ENCODE assay signal across 10 cellular contexts in the genomic region with DNA sequence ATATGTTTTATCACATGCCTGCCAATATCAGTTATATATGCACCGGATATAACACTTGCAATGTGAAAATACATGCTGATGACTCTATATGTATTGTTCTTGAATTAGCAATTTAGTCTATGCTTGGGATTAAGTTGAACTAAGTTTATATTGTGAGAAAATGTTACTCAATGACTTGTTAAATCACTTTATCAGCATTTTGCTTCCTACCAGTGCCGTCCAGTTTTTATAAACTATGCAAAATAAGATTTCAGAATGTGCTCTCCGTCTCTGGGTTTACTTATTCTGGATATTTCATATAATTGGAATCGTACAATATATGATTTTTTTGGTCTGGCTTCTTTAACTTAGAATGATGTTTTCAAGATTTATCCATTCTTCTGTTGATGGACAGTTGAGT. TPM values are rescaled to one million over a fixed set of nuclear protein-coding genes. Genes with fewer than 3 reads are reported as not detected.
"Had no signal": no experiment of that assay in that cellular context is flagged by ENCODE, and none has a peak within 500 bp of the region (broad histone marks: within the 10 kb centered on the region; RNA-seq: fewer than 3 reads in every experiment).

No MANE protein-coding gene starts in this region.

- DNase-seq: IMR-90, Karpas-422, KBM-7, KG1 had no signal

- H3K9ac ChIP-seq: KMS-11 had no signal

- H3K27ac ChIP-seq: HL-60, KMS-11 had no signal

- FAIRE-seq: HTR-8/SVneo had no signal

- H3K4me2 ChIP-seq: KMS-11 had no signal

RNA-seq across cellular contexts. Expression of gene SLC26A3, which starts 25.5 kb away (rescaled TPM):
- total RNA-seq: HT-29, HT1080, IMR-90 had no signal
- polyA plus RNA-seq: IgD-negative memory B cell, IMR-90 had no signal
